ENCODE assay signal across 1 cellular context in the genomic region with DNA sequence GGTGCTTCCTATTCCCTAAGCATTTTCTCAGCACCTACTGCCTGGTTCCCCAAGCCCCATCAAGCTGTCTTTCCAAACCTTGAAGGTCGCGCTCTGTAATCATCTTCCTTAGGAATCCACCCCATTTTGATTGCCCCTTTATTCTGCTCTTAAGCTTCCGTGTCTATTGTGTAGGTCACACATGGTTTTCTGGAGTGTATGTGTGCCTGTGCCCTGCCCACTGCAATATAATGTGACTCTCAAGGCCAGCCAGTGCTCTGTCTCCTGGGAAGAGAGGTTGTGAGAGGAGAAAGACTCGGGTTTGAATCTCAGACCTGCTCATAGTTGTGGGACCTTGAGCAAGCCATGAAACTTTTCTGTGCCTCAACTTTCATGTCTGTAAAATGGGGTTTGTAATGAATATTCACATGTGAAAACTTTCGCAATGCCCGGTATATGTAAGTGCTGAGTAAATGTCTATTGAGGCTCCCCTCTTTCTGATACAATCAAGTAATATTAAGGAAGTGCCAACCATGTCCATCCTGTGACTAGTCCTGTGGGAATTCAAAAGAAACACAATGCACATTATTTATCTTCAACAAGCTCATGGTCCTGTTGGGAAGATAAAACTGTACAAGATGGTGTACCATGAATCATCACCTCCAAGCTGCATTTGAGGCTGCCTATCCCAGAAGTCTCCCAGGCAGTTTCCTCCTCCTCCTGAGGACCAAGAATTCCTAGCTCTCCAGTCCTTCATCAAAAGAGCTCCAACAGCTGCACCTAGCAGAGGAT.
TF ChIP-seq lines count a peak whose summit lies in the region.

No MANE protein-coding gene starts in this region.

TF ChIP-seq in WTC11, 78 proteins besides CTCF, POLR2A, EP300 and RAD21 (continued from another document):
- TF ChIP-seq, protein P1, sequence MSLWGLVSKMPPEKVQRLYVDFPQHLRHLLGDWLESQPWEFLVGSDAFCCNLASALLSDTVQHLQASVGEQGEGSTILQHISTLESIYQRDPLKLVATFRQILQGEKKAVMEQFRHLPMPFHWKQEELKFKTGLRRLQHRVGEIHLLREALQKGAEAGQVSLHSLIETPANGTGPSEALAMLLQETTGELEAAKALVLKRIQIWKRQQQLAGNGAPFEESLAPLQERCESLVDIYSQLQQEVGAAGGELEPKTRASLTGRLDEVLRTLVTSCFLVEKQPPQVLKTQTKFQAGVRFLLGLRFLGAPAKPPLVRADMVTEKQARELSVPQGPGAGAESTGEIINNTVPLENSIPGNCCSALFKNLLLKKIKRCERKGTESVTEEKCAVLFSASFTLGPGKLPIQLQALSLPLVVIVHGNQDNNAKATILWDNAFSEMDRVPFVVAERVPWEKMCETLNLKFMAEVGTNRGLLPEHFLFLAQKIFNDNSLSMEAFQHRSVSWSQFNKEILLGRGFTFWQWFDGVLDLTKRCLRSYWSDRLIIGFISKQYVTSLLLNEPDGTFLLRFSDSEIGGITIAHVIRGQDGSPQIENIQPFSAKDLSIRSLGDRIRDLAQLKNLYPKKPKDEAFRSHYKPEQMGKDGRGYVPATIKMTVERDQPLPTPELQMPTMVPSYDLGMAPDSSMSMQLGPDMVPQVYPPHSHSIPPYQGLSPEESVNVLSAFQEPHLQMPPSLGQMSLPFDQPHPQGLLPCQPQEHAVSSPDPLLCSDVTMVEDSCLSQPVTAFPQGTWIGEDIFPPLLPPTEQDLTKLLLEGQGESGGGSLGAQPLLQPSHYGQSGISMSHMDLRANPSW (CRISPR knock-in tag; conservative IDR thresholded peaks at IDR 0.05; ENCODE audit: low read depth), result no peak
- TF ChIP-seq ZNF219 (CRISPR knock-in tag; IDR thresholded peaks at IDR 0.05; ENCODE audit: borderline replicate concordance) (no peak), KAT7 (CRISPR knock-in tag; IDR thresholded peaks at IDR 0.05; ENCODE audit: borderline replicate concordance) (no peak), FOXP4 (CRISPR knock-in tag; IDR thresholded peaks at IDR 0.05) (no peak), ATF1 (CRISPR knock-in tag; IDR thresholded peaks at IDR 0.05) (no peak), PREB (CRISPR knock-in tag; IDR thresholded peaks at IDR 0.05; ENCODE audit: borderline replicate concordance) (no peak), FOXJ3 (CRISPR knock-in tag; IDR thresholded peaks at IDR 0.05; ENCODE audit: borderline replicate concordance) (no peak), ESRRA (CRISPR knock-in tag; IDR thresholded peaks at IDR 0.05; ENCODE audit: borderline replicate concordance) (no peak)
- TF ChIP-seq, protein P2, sequence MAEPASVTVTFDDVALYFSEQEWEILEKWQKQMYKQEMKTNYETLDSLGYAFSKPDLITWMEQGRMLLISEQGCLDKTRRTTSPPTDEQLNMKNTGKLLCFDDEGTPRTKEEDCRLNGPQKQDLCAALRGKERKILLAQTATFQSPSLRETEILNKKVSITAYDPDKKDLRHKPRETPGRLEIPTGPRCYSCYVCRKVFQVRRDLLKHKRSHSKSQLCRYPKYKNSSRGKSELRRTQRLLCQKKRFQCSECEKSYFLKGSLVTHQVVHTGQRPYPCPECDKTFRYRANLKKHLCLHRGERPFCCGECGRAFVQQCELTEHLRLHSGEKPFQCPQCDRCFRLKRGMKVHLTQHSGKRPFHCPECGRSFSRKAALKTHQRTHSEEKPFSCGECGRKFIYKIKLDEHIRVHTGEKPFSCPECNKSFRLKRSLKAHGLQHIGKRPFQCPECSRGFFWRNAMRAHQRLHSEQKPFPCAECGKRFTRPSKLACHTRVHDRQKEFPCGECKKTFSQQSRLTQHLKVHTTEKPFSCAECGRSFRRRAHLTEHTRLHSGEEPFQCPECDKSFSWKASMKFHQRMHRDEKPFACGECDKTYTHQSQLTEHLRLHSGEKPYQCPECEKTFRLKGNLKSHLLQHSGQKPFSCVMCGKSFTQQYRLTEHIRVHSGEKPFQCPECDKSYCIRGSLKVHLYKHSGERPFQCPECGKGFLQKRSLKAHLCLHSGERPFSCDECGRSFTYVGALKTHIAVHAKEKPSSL (CRISPR knock-in tag; conservative IDR thresholded peaks at IDR 0.05), result no peak
- TF ChIP-seq, protein P3, sequence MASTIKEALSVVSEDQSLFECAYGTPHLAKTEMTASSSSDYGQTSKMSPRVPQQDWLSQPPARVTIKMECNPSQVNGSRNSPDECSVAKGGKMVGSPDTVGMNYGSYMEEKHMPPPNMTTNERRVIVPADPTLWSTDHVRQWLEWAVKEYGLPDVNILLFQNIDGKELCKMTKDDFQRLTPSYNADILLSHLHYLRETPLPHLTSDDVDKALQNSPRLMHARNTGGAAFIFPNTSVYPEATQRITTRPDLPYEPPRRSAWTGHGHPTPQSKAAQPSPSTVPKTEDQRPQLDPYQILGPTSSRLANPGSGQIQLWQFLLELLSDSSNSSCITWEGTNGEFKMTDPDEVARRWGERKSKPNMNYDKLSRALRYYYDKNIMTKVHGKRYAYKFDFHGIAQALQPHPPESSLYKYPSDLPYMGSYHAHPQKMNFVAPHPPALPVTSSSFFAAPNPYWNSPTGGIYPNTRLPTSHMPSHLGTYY (CRISPR knock-in tag; IDR thresholded peaks at IDR 0.05), result no peak
